Comparison of ENCODE assay signal across 8 cellular contexts in genomic region chr17:82859431-82860403, GRCh38.
DNase-seq lines count a peak whose midpoint lies in the region; TF ChIP-seq lines count a peak whose summit lies in the region.

No MANE protein-coding gene starts in this region.

- peaks cover 72% of the 10 kb centered on the region for H3K4me1 ChIP-seq in BLaER1

- peak overlapping the region; percentile 100 for H3K4me2 ChIP-seq in BLaER1

- in situ Hi-C loops in astrocyte of the cerebellum (cut with HindIII; ENCODE audit: low sequenced_read_pairs): no loop called here

- peak; percentile 32 for DNase-seq in HFF-Myc (ENCODE audit: extremely low read depth, low read depth)
- peak in 4 of 5 experiments; percentile 28 to 90 (median 58) for DNase-seq in T-helper 2 cell
- peak; percentile 22 for DNase-seq in astrocyte of the cerebellum (ENCODE audit: low read depth)
- peak; percentile 96 for DNase-seq in islet precursor cell
- DNase-seq in stimulated activated CD4-positive, alpha-beta T cell treated with anti-CD3 and anti-CD28 coated beads, Interleukin-2, amount 100 ng/mL, for 24 hours: peak; percentile 62 to 65
- DNase-seq in NCI-H1092 (lab: John Stamatoyannopoulos, UW): no peak
- DNase-seq in DMS153 treated with DMSO at 0.1 percent for 48 hours (lab: John Stamatoyannopoulos, UW; ENCODE audit: unreplicated experiment): no peak

- peak overlapping the region; percentile 92 for H3K27ac ChIP-seq in BLaER1

- no peaks in the 10 kb centered on the region for H3K27me3 ChIP-seq in BLaER1

- peaks cover 44% of the 10 kb centered on the region for H4K20me1 ChIP-seq in BLaER1

- peak overlapping the region; percentile 62 for H3K4me3 ChIP-seq in BLaER1
- H3K4me3 ChIP-seq in HFF-Myc (replicated peaks; ENCODE audit: low read depth, low read length): no peak overlapping the region
- no peak overlapping the region for H3K4me3 ChIP-seq in astrocyte of the cerebellum (ENCODE audit: low read depth, low read length)

- no peaks in the 10 kb centered on the region for H3K9me3 ChIP-seq in BLaER1

- H3K9ac ChIP-seq in BLaER1: peak overlapping the region; percentile 79

- H3K36me3 ChIP-seq in BLaER1: peaks cover 10% of the 10 kb centered on the region

- no peak for TF ChIP-seq CTCF in HFF-Myc (IDR thresholded peaks at IDR 0.05; ENCODE audit: low read depth, low read length, missing control alignments)
- no peak for TF ChIP-seq CTCF in astrocyte of the cerebellum (IDR thresholded peaks at IDR 0.05; ENCODE audit: low read depth, low read length, missing control alignments)

Comparison
In these comparisons a context has a peak if more than half of its experiments do, and no peak if none do; other contexts are left out.
1. DNase-seq: peak in HFF-Myc (single experiment), T-helper 2 cell (4 of 5), astrocyte of the cerebellum (single experiment), islet precursor cell (single experiment) and stimulated activated CD4-positive, alpha-beta T cell treated with anti-CD3 and anti-CD28 coated beads, Interleukin-2, amount 100 ng/mL, for 24 hours (2 of 2); none in NCI-H1092 (single experiment) and DMS153 treated with DMSO at 0.1 percent for 48 hours (single experiment).